ENCODE assay signal across 8 cellular contexts in the genomic region with DNA sequence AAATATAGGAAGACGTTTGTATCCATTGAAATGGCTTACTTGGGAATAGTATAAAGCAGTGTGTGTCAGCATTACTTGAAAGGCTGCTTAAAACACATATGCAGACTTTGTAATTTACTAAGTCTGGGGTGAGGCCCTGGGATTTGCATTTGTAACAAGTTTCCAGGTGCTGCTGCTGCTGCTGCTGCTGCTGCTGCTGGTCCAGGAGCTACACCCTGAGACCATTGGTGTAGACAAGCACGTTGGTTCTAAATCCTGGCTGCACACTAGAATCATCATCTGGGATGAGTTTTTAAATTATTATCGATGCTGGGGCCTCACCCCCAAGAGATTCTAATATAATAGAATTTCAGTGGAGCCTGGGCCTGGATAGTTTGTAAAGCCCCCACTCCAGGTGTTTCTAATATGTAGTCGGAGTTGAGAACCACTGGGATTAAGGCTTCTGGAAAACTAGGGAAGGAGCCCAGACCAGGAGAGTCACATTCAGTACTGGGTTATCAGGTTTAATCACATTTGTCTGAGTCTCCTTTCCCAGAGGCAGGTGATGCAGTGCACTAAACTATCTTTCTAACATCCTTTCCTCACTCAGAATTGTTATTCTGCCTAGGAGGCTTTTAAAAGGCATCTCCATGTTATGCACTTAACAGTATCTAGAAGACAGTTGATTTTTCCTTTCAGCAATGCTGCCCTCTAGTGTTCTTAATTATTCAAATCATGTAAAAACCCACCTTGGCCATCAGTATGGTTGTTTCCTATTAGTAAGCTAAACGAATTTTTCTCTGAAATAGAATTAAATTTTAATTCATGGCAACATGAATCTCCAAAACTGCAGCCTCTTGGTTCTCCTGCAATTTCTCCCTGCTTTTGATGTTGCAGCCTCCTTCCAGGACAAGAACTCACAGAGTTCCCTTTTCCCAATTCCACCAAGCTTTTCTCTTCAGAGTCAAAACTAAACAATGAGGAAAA. TPM values are rescaled to one million over a fixed set of nuclear protein-coding genes. Genes with fewer than 3 reads are reported as not detected.
DNase-seq lines count a peak whose midpoint lies in the region; ATAC-seq, FAIRE-seq and TF ChIP-seq lines count a peak whose summit lies in the region.

No MANE protein-coding gene starts in this region.

- TF ChIP-seq CTCF in kidney (IDR thresholded peaks at IDR 0.05; ENCODE audit: borderline replicate concordance, extremely low read depth, insufficient read depth): peak; percentile 42
- TF ChIP-seq CTCF in transverse colon (IDR thresholded peaks at IDR 0.05): peak; percentile 56 to 71 (median 67)

- H3K27ac ChIP-seq in kidney (ENCODE audit: low read depth in 2 of 2, low read length in 2 of 2) (no peak overlapping the region), transverse colon (no peak overlapping the region)

- in situ Hi-C loops in T47D (cut with HindIII; ENCODE audit: low pct_unique_long_range_greater_than_20kb, low sequenced_read_pairs): no loop called here
- in situ Hi-C loops in transverse colon (cut with MboI; ENCODE audit: low pct_ligation_motif_present in 1 of 4, low pct_unique_long_range_greater_than_20kb in 1 of 4, low sequenced_read_pairs in 3 of 4): loop anchor here (10.0 to 25.0 kb wide), 2 partner anchors 347 to 355 kb away; no protein-coding TSS in a partner anchor

- WGBS in transverse colon (ENCODE audit: low coverage in 1 of 2), 2 donors: 41 to 52% methylated on average over 3 to 5 of the region's 5 CpGs

- intact Hi-C loops in kidney (cut with DNase I): loop anchor here (10.0 kb wide), 1 partner anchor 355 kb away; no protein-coding TSS in a partner anchor
- intact Hi-C loops in transverse colon (cut with DNase I; ENCODE audit: low total_unique reads): loop anchor here (1.0 to 5.0 kb wide), 2 partner anchors 337 to 358 kb away; no protein-coding TSS in a partner anchor

- no peak for TF ChIP-seq EP300 in transverse colon (IDR thresholded peaks at IDR 0.05; ENCODE audit: low read depth)

- peak; percentile 71 for FAIRE-seq in kidney (lab: Jason Lieb, UNC)

- H3K36me3 ChIP-seq in kidney (ENCODE audit: control insufficient read depth in 1 of 2, insufficient read depth in 2 of 2, low read length in 2 of 2): no peaks in the 10 kb centered on the region
- no peaks in the 10 kb centered on the region for H3K36me3 ChIP-seq in transverse colon

- peak; percentile 85 for DNase-seq in DMS 273 (lab: John Stamatoyannopoulos, UW; ENCODE audit: unreplicated experiment)
- peak; percentile 24 for DNase-seq in NCI-H82 treated with DMSO at 0.1 percent for 48 hours (lab: John Stamatoyannopoulos, UW; ENCODE audit: unreplicated experiment)
- DNase-seq in T47D (ENCODE audit: low read depth in 1 of 2, low spot score in 1 of 2): peak; percentile 65 to 73
- DNase-seq in kidney: no peak
- no peak for DNase-seq in transverse colon

- ATAC-seq in GM19395 (IDR thresholded peaks at IDR 0.05; ENCODE audit: unreplicated experiment): peak; percentile 87
- ATAC-seq in HG03571 (IDR thresholded peaks at IDR 0.05; ENCODE audit: unreplicated experiment): peak; percentile 55
- no peak for ATAC-seq in HG03196 (IDR thresholded peaks at IDR 0.05; ENCODE audit: unreplicated experiment)

- H3K27me3 ChIP-seq in transverse colon: no peaks in the 10 kb centered on the region

- no peaks in the 10 kb centered on the region for H3K4me1 ChIP-seq in kidney (ENCODE audit: control insufficient read depth in 1 of 2, insufficient read depth in 1 of 2, low read depth in 1 of 2, low read length in 2 of 2)
- H3K4me1 ChIP-seq in transverse colon: peaks cover 0 to 5% (median 0%) of the 10 kb centered on the region in 4 donors

- H3K9ac ChIP-seq in kidney (ENCODE audit: low read length in 2 of 2): no peak overlapping the region

- no peak for TF ChIP-seq POLR2A in transverse colon (IDR thresholded peaks at IDR 0.05)

- H3K4me3 ChIP-seq in kidney (ENCODE audit: low read length in 2 of 2) (no peak overlapping the region), transverse colon (no peak overlapping the region)

- H3K9me3 ChIP-seq in kidney (ENCODE audit: control insufficient read depth in 1 of 2, low read length in 2 of 2): peaks cover 0 to 2% of the 10 kb centered on the region in 2 donors
- no peaks in the 10 kb centered on the region for H3K9me3 ChIP-seq in transverse colon

RNA-seq across cellular contexts. Expression of a gene that starts 45.4 kb away (rescaled TPM):
- total RNA-seq in kidney: 132 TPM
- polyA plus RNA-seq in kidney (ENCODE audit: insufficient read depth, low read depth, low replicate concordance): 150 TPM
- 10 to 100 TPM; 21.7 to 68.8 (median 50.1) TPM for total RNA-seq in transverse colon

Comparison
In these comparisons a context has a peak if more than half of its experiments do, and no peak if none do; other contexts are left out.
1. DNase-seq: peak in DMS 273 (single experiment), NCI-H82 treated with DMSO at 0.1 percent for 48 hours (single experiment) and T47D (2 of 2); none in kidney (single experiment) and transverse colon (single experiment).